Comparison of ENCODE assay signal across 19 cellular contexts in genomic region chr6:56657364-56657763, GRCh38.
"Had no signal": no experiment of that assay in that cellular context is flagged by ENCODE, and none has a peak within 500 bp of the region (broad histone marks: within the 10 kb centered on the region; RNA-seq: fewer than 3 reads in every experiment).

No MANE protein-coding gene starts in this region.

- H3K27ac Mint-ChIP-seq: activated CD8-positive, alpha-beta T cell treated with anti-CD3 and anti-CD28 coated beads for 36 hours; activated naive CD8-positive, alpha-beta T cell treated with anti-CD3 and anti-CD28 coated beads, Interleukin-2, amount 50 U/mL, for 24 hours; activated T-cell treated with anti-CD3 and anti-CD28 coated beads, Interleukin-2, amount 50 U/mL, for 72 hours; memory B cell; nephron; stimulated activated naive B cell treated with anti-CD40 and anti-IgM and Interleukin-4, amounts not matched to agents 10 μg/mL and 1 μg/mL and 100 μg/mL, for 72 hours had no signal

- H3K27me3 ChIP-seq: cardiac muscle cell, gastrocnemius medialis, heart right ventricle, right lobe of liver, tibial nerve, vagina had no signal

- H3K36me3 Mint-ChIP-seq: memory B cell; stimulated activated naive B cell treated with anti-CD40 and anti-IgM and Interleukin-4, amounts not matched to agents 10 μg/mL and 1 μg/mL and 100 μg/mL, for 72 hours had no signal

- DNase-seq: activated CD8-positive, alpha-beta memory T cell treated with anti-CD3 and anti-CD28 coated beads, Interleukin-2, amount 50 U/mL, for 4 hours; activated CD8-positive, alpha-beta T cell treated with anti-CD3 and anti-CD28 coated beads for 36 hours; activated naive CD8-positive, alpha-beta T cell treated with anti-CD3 and anti-CD28 coated beads, Interleukin-2, amount 50 U/mL, for 24 hours; activated T-cell treated with anti-CD3 and anti-CD28 coated beads, Interleukin-2, amount 50 U/mL, for 72 hours; effector memory CD4-positive, alpha-beta T cell; gastrocnemius medialis; heart right ventricle; islet precursor cell; left ventricle myocardium inferior; psoas muscle; right lobe of liver; stimulated activated CD4-positive, alpha-beta T cell treated with anti-CD3 and anti-CD28 coated beads, Interleukin-2, amount 100 ng/mL, for 24 hours; stimulated activated naive B cell treated with anti-CD40 and anti-IgM and Interleukin-4, amounts not matched to agents 10 μg/mL and 1 μg/mL and 100 μg/mL, for 72 hours had no signal

- H3K4me3 ChIP-seq: cardiac muscle cell, coronary artery, gastrocnemius medialis, heart right ventricle, left ventricle myocardium inferior, psoas muscle, right lobe of liver, tibial nerve, vagina had no signal

- ATAC-seq: activated CD8-positive, alpha-beta T cell treated with anti-CD3 and anti-CD28 coated beads for 36 hours; activated naive CD8-positive, alpha-beta T cell treated with anti-CD3 and anti-CD28 coated beads, Interleukin-2, amount 50 U/mL, for 24 hours; activated T-cell treated with anti-CD3 and anti-CD28 coated beads, Interleukin-2, amount 50 U/mL, for 72 hours; gastrocnemius medialis; heart right ventricle; psoas muscle; right lobe of liver; stimulated activated naive B cell treated with anti-CD40 and anti-IgM and Interleukin-4, amounts not matched to agents 10 μg/mL and 1 μg/mL and 100 μg/mL, for 72 hours had no signal

- H3K4me1 Mint-ChIP-seq: memory B cell had no signal

- H3K27ac ChIP-seq: cardiac muscle cell, coronary artery, left ventricle myocardium inferior, right lobe of liver had no signal

- H3K9me3 ChIP-seq: gastrocnemius medialis, heart right ventricle, left ventricle myocardium inferior, psoas muscle, right lobe of liver, tibial nerve, vagina had no signal

- H3K36me3 ChIP-seq: cardiac muscle cell, gastrocnemius medialis, left ventricle myocardium inferior, right lobe of liver, tibial nerve, vagina had no signal

- H3K9me3 Mint-ChIP-seq: activated CD8-positive, alpha-beta T cell treated with anti-CD3 and anti-CD28 coated beads for 36 hours; activated naive CD8-positive, alpha-beta T cell treated with anti-CD3 and anti-CD28 coated beads, Interleukin-2, amount 50 U/mL, for 24 hours; activated T-cell treated with anti-CD3 and anti-CD28 coated beads, Interleukin-2, amount 50 U/mL, for 72 hours; memory B cell; nephron; stimulated activated naive B cell treated with anti-CD40 and anti-IgM and Interleukin-4, amounts not matched to agents 10 μg/mL and 1 μg/mL and 100 μg/mL, for 72 hours had no signal

- H3K27me3 Mint-ChIP-seq: activated CD8-positive, alpha-beta T cell treated with anti-CD3 and anti-CD28 coated beads for 36 hours; activated naive CD8-positive, alpha-beta T cell treated with anti-CD3 and anti-CD28 coated beads, Interleukin-2, amount 50 U/mL, for 24 hours; memory B cell; stimulated activated naive B cell treated with anti-CD40 and anti-IgM and Interleukin-4, amounts not matched to agents 10 μg/mL and 1 μg/mL and 100 μg/mL, for 72 hours had no signal

- H3K4me3 Mint-ChIP-seq: activated CD8-positive, alpha-beta T cell treated with anti-CD3 and anti-CD28 coated beads for 36 hours; activated naive CD8-positive, alpha-beta T cell treated with anti-CD3 and anti-CD28 coated beads, Interleukin-2, amount 50 U/mL, for 24 hours; activated T-cell treated with anti-CD3 and anti-CD28 coated beads, Interleukin-2, amount 50 U/mL, for 72 hours; memory B cell; nephron; stimulated activated naive B cell treated with anti-CD40 and anti-IgM and Interleukin-4, amounts not matched to agents 10 μg/mL and 1 μg/mL and 100 μg/mL, for 72 hours had no signal
